ENCODE assay signal across 8 cellular contexts in genomic region chr7:80681272-80681885, GRCh38. TPM values are rescaled to one million over a fixed set of nuclear protein-coding genes. Genes with fewer than 3 reads are reported as not detected.
A peak's percentile ranks its signal among the peaks of the same experiment; 100 is the strongest.
DNase-seq lines count a peak whose midpoint lies in the region; ATAC-seq and TF ChIP-seq lines count a peak whose summit lies in the region.

No MANE protein-coding gene starts in this region.

- no peak overlapping the region for H3K27ac ChIP-seq in ovary
- no peak overlapping the region for H3K27ac ChIP-seq in CD8-positive, alpha-beta T cell (ENCODE audit: low read depth, low read length)

- H3K4me1 Mint-ChIP-seq in nephron progenitor cell, result no peaks in the 10 kb centered on the region
- H3K4me1 Mint-ChIP-seq in CD8-positive, alpha-beta T cell (ENCODE audit: low read depth), result no peaks in the 10 kb centered on the region

- intact Hi-C loops in ovary (cut with DNase I), result no loop called here
- intact Hi-C loops in CD8-positive, alpha-beta T cell (cut with DNase I, micrococcal nuclease), result no loop called here

- CTCF ChIA-PET in BJ (lab: Yijun Ruan, JAX), result interaction anchor here (0.5 to 4.8 kb wide), 17 partner anchors 19 to 1036 kb away, joined by 3 to 35 read pairs (median 3); no protein-coding TSS in a partner anchor
- CTCF ChIA-PET in CD8-positive, alpha-beta T cell (lab: Charles Lee), result no interaction called here

- TF ChIP-seq POLR2A in ovary (IDR thresholded peaks at IDR 0.05), result no peak

- H3K4me3 Mint-ChIP-seq in nephron progenitor cell, result no peak overlapping the region
- H3K4me3 Mint-ChIP-seq in CD8-positive, alpha-beta T cell, result no peak overlapping the region

- DNase-seq in BJ (ENCODE audit: low read depth), result no peak
- peak; percentile 63 for DNase-seq in NCI-H1092 treated with DMSO at 0.1 percent for 48 hours (lab: John Stamatoyannopoulos, UW)
- DNase-seq in cardiac fibroblast (ENCODE audit: low read depth in 2 of 2), result peak; percentile 53 to 67
- DNase-seq in nephron progenitor cell, result no peak
- no peak for DNase-seq in NK-92 treated with Interleukin-12 subunit alpha and Interleukin-12 subunit beta, amount 100 ng/mL, for 24 hours (lab: John Stamatoyannopoulos, UW)
- DNase-seq in ovary, result no peak
- DNase-seq in CD8-positive, alpha-beta T cell, result no peak

- TF ChIP-seq CTCF in BJ (IDR thresholded peaks at IDR 0.05; ENCODE audit: insufficient read depth, low read depth, low read length) (peak; percentile 57), cardiac fibroblast (IDR thresholded peaks at IDR 0.05; ENCODE audit: low read depth, low read length) (peak; percentile 53), nephron progenitor cell (IDR thresholded peaks at IDR 0.05) (peak; percentile 42), ovary (IDR thresholded peaks at IDR 0.05) (no peak)
- TF ChIP-seq CTCF in CD8-positive, alpha-beta T cell (IDR thresholded peaks at IDR 0.05), result no peak

- H3K4me1 ChIP-seq in ovary (ENCODE audit: insufficient read depth), result no peaks in the 10 kb centered on the region
- H3K4me1 ChIP-seq in CD8-positive, alpha-beta T cell (ENCODE audit: insufficient read depth, low read length), result no peaks in the 10 kb centered on the region

- H3K4me3 ChIP-seq in BJ (ENCODE audit: low read depth, low read length), result no peak overlapping the region
- H3K4me3 ChIP-seq in cardiac fibroblast (replicated peaks in 1 of 2; ENCODE audit: low read depth in 2 of 2, low read length in 2 of 2), result no peak overlapping the region
- H3K4me3 ChIP-seq in ovary, result no peak overlapping the region
- H3K4me3 ChIP-seq in CD8-positive, alpha-beta T cell (ENCODE audit: low read depth, low read length), result no peak overlapping the region

- H3K36me3 Mint-ChIP-seq in nephron progenitor cell (ENCODE audit: low read depth), result no peaks in the 10 kb centered on the region
- no peaks in the 10 kb centered on the region for H3K36me3 Mint-ChIP-seq in CD8-positive, alpha-beta T cell

- no peaks in the 10 kb centered on the region for H3K27me3 ChIP-seq in BJ (ENCODE audit: control insufficient read depth, insufficient read depth, low read length)
- no peaks in the 10 kb centered on the region for H3K27me3 ChIP-seq in ovary
- H3K27me3 ChIP-seq in CD8-positive, alpha-beta T cell (ENCODE audit: insufficient read depth, low read length), result no peaks in the 10 kb centered on the region

- H3K27me3 Mint-ChIP-seq in nephron progenitor cell (ENCODE audit: low read depth, poor library complexity), result peaks cover 1% of the 10 kb centered on the region
- peaks cover 5% of the 10 kb centered on the region for H3K27me3 Mint-ChIP-seq in CD8-positive, alpha-beta T cell (ENCODE audit: low read depth)

- TF ChIP-seq EP300 in ovary (IDR thresholded peaks at IDR 0.05), result no peak

- POLR2A ChIA-PET in BJ (lab: Charles Lee), result no interaction called here
- POLR2A ChIA-PET in CD8-positive, alpha-beta T cell (lab: Charles Lee), result no interaction called here

- H3K9me3 Mint-ChIP-seq in nephron progenitor cell, result peaks cover 11% of the 10 kb centered on the region
- H3K9me3 Mint-ChIP-seq in CD8-positive, alpha-beta T cell, result no peaks in the 10 kb centered on the region

- peak; percentile 54 for ATAC-seq in GM19463 (IDR thresholded peaks at IDR 0.05; ENCODE audit: unreplicated experiment)
- no peak for ATAC-seq in CD8-positive, alpha-beta T cell

- no peaks in the 10 kb centered on the region for H3K9me3 ChIP-seq in ovary
- no peaks in the 10 kb centered on the region for H3K9me3 ChIP-seq in CD8-positive, alpha-beta T cell (ENCODE audit: low read length)

- H3K27ac Mint-ChIP-seq in nephron progenitor cell, result no peak overlapping the region
- H3K27ac Mint-ChIP-seq in CD8-positive, alpha-beta T cell, result no peak overlapping the region

- H3K36me3 ChIP-seq in BJ (ENCODE audit: control insufficient read depth, insufficient read depth, low read length), result no peaks in the 10 kb centered on the region
- no peaks in the 10 kb centered on the region for H3K36me3 ChIP-seq in ovary
- no peaks in the 10 kb centered on the region for H3K36me3 ChIP-seq in CD8-positive, alpha-beta T cell (ENCODE audit: insufficient read depth, low read length)

RNA-seq across cellular contexts. Expression of gene CD36, which starts 42.9 kb away (rescaled TPM):
- polyA plus RNA-seq in BJ (2011; rRNA removed) (0.34 and 1.2 TPM in 2 replicates), ovary (10 to 100 TPM in 1 of 2 donors, 1 to 10 TPM in 1; 9.1 to 55.4 TPM)
- 0.31 and 1.2 TPM in 2 replicates for polyA minus RNA-seq in BJ (2011; rRNA and poly(A)+ RNA removed)
- 10 to 100 TPM in 3 of 7 donors, 1 to 10 TPM in 4; 3.1 to 16.1 (median 8.9) TPM for total RNA-seq in ovary
- under 1 TPM in 1 of 2 experiments, not detected in 1; 0.38 TPM for total RNA-seq in CD8-positive, alpha-beta T cell

Comparison
In these comparisons a context has a peak if more than half of its experiments do, and no peak if none do; other contexts are left out.
1. DNase-seq: peak in NCI-H1092 treated with DMSO at 0.1 percent for 48 hours (single experiment) and cardiac fibroblast (2 of 2); none in BJ (single experiment), nephron progenitor cell (single experiment), NK-92 treated with Interleukin-12 subunit alpha and Interleukin-12 subunit beta, amount 100 ng/mL, for 24 hours (single experiment), ovary (0 of 5) and CD8-positive, alpha-beta T cell (0 of 7).
2. CTCF ChIP-seq: peak in BJ (single experiment), cardiac fibroblast (single experiment) and nephron progenitor cell (single experiment); none in ovary (0 of 3) and CD8-positive, alpha-beta T cell (single experiment).